In the genomic region with DNA sequence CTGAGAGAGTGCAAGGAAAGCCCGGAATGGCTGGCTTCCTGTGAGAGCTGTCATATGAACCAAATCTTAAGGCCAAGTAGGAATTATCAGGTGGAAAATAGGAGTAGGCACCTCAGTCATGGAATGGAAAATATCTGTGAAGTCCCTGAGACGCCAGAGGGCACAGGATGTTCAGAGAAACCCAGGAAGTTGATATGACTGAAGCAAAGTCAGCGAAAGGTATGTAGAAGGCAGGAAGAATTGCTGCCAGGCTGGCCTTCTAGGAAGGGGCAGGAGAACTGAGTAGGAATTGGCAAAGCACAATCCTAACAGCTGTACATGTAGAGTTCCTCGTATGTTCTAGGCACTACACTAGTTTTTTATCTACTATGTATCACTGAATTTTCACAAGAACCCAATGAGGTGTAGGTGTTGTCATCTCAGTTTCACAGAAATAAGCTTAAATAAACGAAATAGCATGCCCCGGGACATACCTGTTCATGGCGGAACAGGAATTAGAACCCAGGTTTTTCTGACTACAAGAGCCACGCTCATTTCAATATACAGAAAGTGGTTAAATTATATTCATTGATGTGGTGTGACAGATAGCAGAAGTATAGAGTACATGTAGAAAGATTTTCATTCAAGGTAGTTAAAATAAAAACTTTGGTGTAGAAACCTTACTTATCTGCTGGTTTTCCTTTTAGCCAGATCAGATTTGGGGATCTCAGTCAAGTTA, we compare ENCODE assay signal across 28 cellular contexts. TPM values are rescaled to one million over a fixed set of nuclear protein-coding genes. Genes with fewer than 3 reads are reported as not detected.
A peak's percentile ranks its signal among the peaks of the same experiment; 100 is the strongest.
DNase-seq lines count a peak whose midpoint lies in the region; ATAC-seq and TF ChIP-seq lines count a peak whose summit lies in the region.
"Had no signal": no experiment of that assay in that cellular context is flagged by ENCODE, and none has a peak within 500 bp of the region (broad histone marks: within the 10 kb centered on the region; RNA-seq: fewer than 3 reads in every experiment).

No MANE protein-coding gene starts in this region.

- no peak overlapping the region for H2AFZ ChIP-seq in PC-3 (ENCODE audit: low read length)

- H4K20me1 ChIP-seq in PC-3 (ENCODE audit: low read length): no peaks in the 10 kb centered on the region

- H3K36me3 ChIP-seq in PC-3 (ENCODE audit: low read depth, low read length): peaks cover 29% of the 10 kb centered on the region

- H3K9me3 Mint-ChIP-seq in activated naive CD4-positive, alpha-beta T cell treated with anti-CD3 and anti-CD28 coated beads, Interleukin-2, amount 50 U/mL, for 24 hours: no peaks in the 10 kb centered on the region
- H3K9me3 Mint-ChIP-seq in stimulated activated effector memory CD8-positive, alpha-beta T cell treated with anti-CD3 and anti-CD28 coated beads, Interleukin-12 subunit alpha, Interleukin-12 subunit beta, amount 100 ng/mL, for 72 hours: no peaks in the 10 kb centered on the region
- H3K9me3 Mint-ChIP-seq: IgD-negative memory B cell; stimulated activated memory B cell treated with anti-CD40 and anti-IgM and Interleukin-4, amounts not matched to agents 10 μg/mL and 1 μg/mL and 100 μg/mL, for 72 hours had no signal

- no peak for DNase-seq in activated naive CD4-positive, alpha-beta T cell treated with Interleukin-2 at 50 U/mL for 16 hours
- DNase-seq in PC-3 (peak; percentile 5), dermis blood vessel endothelial cell (peak; percentile 31), NCI-H69 (lab: John Stamatoyannopoulos, UW) (no peak), NCI-H1694 (lab: John Stamatoyannopoulos, UW) (no peak), glomerular visceral epithelial cell (ENCODE audit: extremely low spot score) (no peak)
- no peak for DNase-seq in stimulated activated effector memory CD8-positive, alpha-beta T cell treated with anti-CD3 and anti-CD28 coated beads, Interleukin-12 subunit alpha, Interleukin-12 subunit beta, amount 100 ng/mL, for 72 hours (ENCODE audit: low spot score in 2 of 2)
- DNase-seq: activated CD8-positive, alpha-beta memory T cell treated with anti-CD3 and anti-CD28 coated beads for 24 hours; caudate nucleus; DMS 273 treated with DMSO at 0.1 percent for 48 hours; dorsolateral prefrontal cortex; erythroblast; HCEC 1CT; hypothalamus; kidney; NCI-H2107; NCI-H510A treated with DMSO at 0.1 percent for 48 hours; NK-92 treated with Interleukin-12 subunit alpha and Interleukin-12 subunit beta, amount 100 ng/mL, for 24 hours; SJCRH30; stimulated activated CD4-positive, alpha-beta T cell treated with anti-CD3 and anti-CD28 coated beads, Interleukin-2, amount 100 ng/mL, for 24 hours had no signal

- no peaks in the 10 kb centered on the region for H3K27me3 ChIP-seq in PC-3 (ENCODE audit: low read length)
- H3K27me3 ChIP-seq: ascending aorta, dorsolateral prefrontal cortex, SJCRH30 had no signal

- POLR2A ChIA-PET in PC-3 (lab: Charles Lee; ENCODE audit: unreplicated experiment): no interaction called here

- H3K9me2 ChIP-seq in PC-3 (replicated peaks; ENCODE audit: low read length): no peaks in the 10 kb centered on the region

- no peaks in the 10 kb centered on the region for H3F3A ChIP-seq in PC-3 (ENCODE audit: low read length, unreplicated experiment)

- H3K9me3 ChIP-seq in PC-3 (ENCODE audit: low read length): no peaks in the 10 kb centered on the region
- H3K9me3 ChIP-seq: ascending aorta, SJCRH30, thoracic aorta had no signal

- peaks cover 30% of the 10 kb centered on the region for H3K4me1 Mint-ChIP-seq in activated naive CD4-positive, alpha-beta T cell treated with anti-CD3 and anti-CD28 coated beads, Interleukin-2, amount 50 U/mL, for 24 hours
- peaks cover 31% of the 10 kb centered on the region for H3K4me1 Mint-ChIP-seq in stimulated activated effector memory CD8-positive, alpha-beta T cell treated with anti-CD3 and anti-CD28 coated beads, Interleukin-12 subunit alpha, Interleukin-12 subunit beta, amount 100 ng/mL, for 72 hours

- no peak for ATAC-seq in PC-3
- ATAC-seq in stimulated activated effector memory CD8-positive, alpha-beta T cell treated with anti-CD3 and anti-CD28 coated beads, Interleukin-12 subunit alpha, Interleukin-12 subunit beta, amount 100 ng/mL, for 72 hours: no peak
- ATAC-seq: Panc1; stimulated activated memory B cell treated with anti-CD40 and anti-IgM and Interleukin-4, amounts not matched to agents 10 μg/mL and 1 μg/mL and 100 μg/mL, for 72 hours had no signal

- H3K4me3 Mint-ChIP-seq in activated naive CD4-positive, alpha-beta T cell treated with anti-CD3 and anti-CD28 coated beads, Interleukin-2, amount 50 U/mL, for 24 hours: peak overlapping the region; percentile 68
- no peak overlapping the region for H3K4me3 Mint-ChIP-seq in stimulated activated effector memory CD8-positive, alpha-beta T cell treated with anti-CD3 and anti-CD28 coated beads, Interleukin-12 subunit alpha, Interleukin-12 subunit beta, amount 100 ng/mL, for 72 hours
- H3K4me3 Mint-ChIP-seq: IgD-negative memory B cell; stimulated activated memory B cell treated with anti-CD40 and anti-IgM and Interleukin-4, amounts not matched to agents 10 μg/mL and 1 μg/mL and 100 μg/mL, for 72 hours had no signal

- H3K27ac ChIP-seq in PC-3 (ENCODE audit: low read length): no peak overlapping the region
- H3K27ac ChIP-seq: ascending aorta, C4-2B, dorsolateral prefrontal cortex, SJCRH30, skin epidermis, thoracic aorta had no signal

- peak overlapping the region; percentile 56 for H3K27ac Mint-ChIP-seq in activated naive CD4-positive, alpha-beta T cell treated with anti-CD3 and anti-CD28 coated beads, Interleukin-2, amount 50 U/mL, for 24 hours
- peak overlapping the region; percentile 29 for H3K27ac Mint-ChIP-seq in stimulated activated effector memory CD8-positive, alpha-beta T cell treated with anti-CD3 and anti-CD28 coated beads, Interleukin-12 subunit alpha, Interleukin-12 subunit beta, amount 100 ng/mL, for 72 hours
- H3K27ac Mint-ChIP-seq: IgD-negative memory B cell; stimulated activated memory B cell treated with anti-CD40 and anti-IgM and Interleukin-4, amounts not matched to agents 10 μg/mL and 1 μg/mL and 100 μg/mL, for 72 hours had no signal

- no peak overlapping the region for H3K4me2 ChIP-seq in PC-3 (ENCODE audit: low read length)

- no peak for TF ChIP-seq CTCF in PC-3 (conservative IDR thresholded peaks at IDR 0.05; ENCODE audit: low read depth, low read length)

- no TSS peak for BruUV-seq in PC-3 (replicated peaks; lab: Mats Ljungman, UMichigan)

- H3K36me3 Mint-ChIP-seq in activated naive CD4-positive, alpha-beta T cell treated with anti-CD3 and anti-CD28 coated beads, Interleukin-2, amount 50 U/mL, for 24 hours: peaks cover 12% of the 10 kb centered on the region
- H3K36me3 Mint-ChIP-seq in stimulated activated effector memory CD8-positive, alpha-beta T cell treated with anti-CD3 and anti-CD28 coated beads, Interleukin-12 subunit alpha, Interleukin-12 subunit beta, amount 100 ng/mL, for 72 hours: peaks cover 84% of the 10 kb centered on the region

- CTCF ChIA-PET in PC-3 (lab: Charles Lee): no interaction called here

- H3K4me1 ChIP-seq in PC-3 (ENCODE audit: insufficient read depth, low read length): peaks cover 4% of the 10 kb centered on the region; the same call in 1 of the 2 replicates
- H3K4me1 ChIP-seq: ascending aorta, SJCRH30 had no signal

- no peak overlapping the region for H3K9ac ChIP-seq in PC-3 (ENCODE audit: low read length)

- H3K79me2 ChIP-seq in PC-3 (ENCODE audit: low read length): peaks cover 21% of the 10 kb centered on the region; the same call in 1 of the 2 replicates

- H3K27me3 Mint-ChIP-seq in activated naive CD4-positive, alpha-beta T cell treated with anti-CD3 and anti-CD28 coated beads, Interleukin-2, amount 50 U/mL, for 24 hours: no peaks in the 10 kb centered on the region
- H3K27me3 Mint-ChIP-seq: IgD-negative memory B cell; stimulated activated memory B cell treated with anti-CD40 and anti-IgM and Interleukin-4, amounts not matched to agents 10 μg/mL and 1 μg/mL and 100 μg/mL, for 72 hours had no signal

- intact Hi-C loops in PC-3 (cut with micrococcal nuclease): no loop called here

- no peak overlapping the region for H3K4me3 ChIP-seq in PC-3 (ENCODE audit: low read length)
- H3K4me3 ChIP-seq: ascending aorta, dorsolateral prefrontal cortex, SJCRH30, skin epidermis, thoracic aorta had no signal

RNA-seq across cellular contexts. Expression of a gene that starts 17.0 kb away (rescaled TPM):
- total RNA-seq in PC-3 (2014; rRNA removed): 12.9 and 18.1 TPM in 2 replicates
- total RNA-seq in dermis blood vessel endothelial cell: 13.4 and 16.8 TPM in 2 replicates

RNA-seq across cellular contexts. Expression of a gene that starts 25.4 kb away (rescaled TPM):
- total RNA-seq in PC-3 (2014; rRNA removed): 17.5 and 19.0 TPM in 2 replicates
- total RNA-seq in dermis blood vessel endothelial cell: 27.8 and 31.8 TPM in 2 replicates

Comparison
In these comparisons a context has a peak if more than half of its experiments do, and no peak if none do; other contexts are left out.
1. DNase-seq: peak in PC-3 (single experiment) and dermis blood vessel endothelial cell (single experiment); none in activated naive CD4-positive, alpha-beta T cell treated with Interleukin-2 at 50 U/mL for 16 hours (single experiment), stimulated activated effector memory CD8-positive, alpha-beta T cell treated with anti-CD3 and anti-CD28 coated beads, Interleukin-12 subunit alpha, Interleukin-12 subunit beta, amount 100 ng/mL, for 72 hours (0 of 2), NCI-H69 (single experiment), NCI-H1694 (single experiment) and glomerular visceral epithelial cell (single experiment).